Comparison of ENCODE assay signal across 2 cellular contexts in genomic region chr2:157792345-157793052, GRCh38.
TF ChIP-seq lines count a peak whose summit lies in the region.

No MANE protein-coding gene starts in this region.

TF ChIP-seq in HCT116, 20 proteins besides CTCF, POLR2A, EP300 and RAD21 (continued from another document):
- TF ChIP-seq MAX (IDR thresholded peaks at IDR 0.05) (no peak), ZNF274 (IDR thresholded peaks at IDR 0.05; ENCODE audit: low read depth, low read length) (no peak), SIN3A (IDR thresholded peaks at IDR 0.05; ENCODE audit: low read depth) (no peak), POLR2AphosphoS5 (IDR thresholded peaks at IDR 0.05; ENCODE audit: low read depth, low read length) (no peak), REST (IDR thresholded peaks at IDR 0.05; ENCODE audit: low read depth) (no peak), SRF (IDR thresholded peaks at IDR 0.05; ENCODE audit: low read depth) (no peak), ZBTB33 (IDR thresholded peaks at IDR 0.05; ENCODE audit: extremely low read depth, insufficient replicate concordance, low read length) (no peak), YY1 (IDR thresholded peaks at IDR 0.05; ENCODE audit: extremely low read depth, insufficient replicate concordance, low read depth, low read length) (no peak), FOSL1 (IDR thresholded peaks at IDR 0.05; ENCODE audit: low read depth) (no peak), ATF3 (IDR thresholded peaks at IDR 0.05) (no peak), ZFX (IDR thresholded peaks at IDR 0.05) (no peak)

TF ChIP-seq in HepG2, 621 proteins besides CTCF, POLR2A, EP300 and RAD21:
- TF ChIP-seq ZHX2 (IDR thresholded peaks at IDR 0.05; ENCODE audit: low read depth) (no peak), ZHX2 (CRISPR knock-in tag; IDR thresholded peaks at IDR 0.05; ENCODE audit: borderline replicate concordance) (no peak), TP53 (CRISPR knock-in tag; conservative IDR thresholded peaks at IDR 0.05) (no peak), ZNF280D (CRISPR knock-in tag; IDR thresholded peaks at IDR 0.05) (no peak), GATA4 (IDR thresholded peaks at IDR 0.05; ENCODE audit: borderline replicate concordance, low read depth) (no peak), ELK4 (CRISPR knock-in tag; IDR thresholded peaks at IDR 0.05; ENCODE audit: borderline replicate concordance) (no peak), ZNF616 (CRISPR knock-in tag; IDR thresholded peaks at IDR 0.05; ENCODE audit: low read depth) (no peak), SMAD1 (CRISPR knock-in tag; IDR thresholded peaks at IDR 0.05; ENCODE audit: borderline replicate concordance, low read depth) (no peak), NFIB (CRISPR knock-in tag; IDR thresholded peaks at IDR 0.05; ENCODE audit: borderline replicate concordance) (no peak), NFIC (IDR thresholded peaks at IDR 0.05; ENCODE audit: low read length) (no peak), ATF7-NPFF (CRISPR knock-in tag; IDR thresholded peaks at IDR 0.05; ENCODE audit: low read depth) (no peak), STAG1 (CRISPR knock-in tag; IDR thresholded peaks at IDR 0.05) (no peak; the same call in 1 of the 2 replicates), KAT7 (CRISPR knock-in tag; IDR thresholded peaks at IDR 0.05; ENCODE audit: borderline replicate concordance) (no peak), PRPF4 (IDR thresholded peaks at IDR 0.05; ENCODE audit: low read depth, low read length, poor library complexity, severe bottlenecking) (no peak), RBM22 (optimal IDR thresholded peaks at IDR 0.05; ENCODE audit: low read length) (no peak), SIX1 (CRISPR knock-in tag; IDR thresholded peaks at IDR 0.05; ENCODE audit: borderline replicate concordance) (no peak)
TF ChIP-seq in HepG2: peak in this region for 0.
